In genomic region chr14:89618821-89619551, GRCh38 we compare ENCODE assay signal across 1 cellular context.
TF ChIP-seq lines count a peak whose summit lies in the region.

No MANE protein-coding gene starts in this region.

TF ChIP-seq in HepG2, 621 proteins besides CTCF, POLR2A, EP300 and RAD21 (continued from another document and continues in another):
- TF ChIP-seq MZF1 (CRISPR knock-in tag; IDR thresholded peaks at IDR 0.05; ENCODE audit: borderline replicate concordance) (no peak), EED (CRISPR knock-in tag; IDR thresholded peaks at IDR 0.05) (no peak), KDM5B (CRISPR knock-in tag; IDR thresholded peaks at IDR 0.05; ENCODE audit: borderline replicate concordance) (peak; percentile 53; the same call in 1 of the 2 replicates), ZNF12 (CRISPR knock-in tag; IDR thresholded peaks at IDR 0.05) (no peak), ELF3 (CRISPR knock-in tag; IDR thresholded peaks at IDR 0.05) (no peak; the same call in 1 of the 2 replicates), GMEB1 (CRISPR knock-in tag; IDR thresholded peaks at IDR 0.05; ENCODE audit: borderline replicate concordance) (no peak), DDIT3 (CRISPR knock-in tag; IDR thresholded peaks at IDR 0.05) (no peak), TOE1 (CRISPR knock-in tag; IDR thresholded peaks at IDR 0.05) (no peak), NFE2L2 (IDR thresholded peaks at IDR 0.05; ENCODE audit: low read length) (no peak), ZXDC (CRISPR knock-in tag; IDR thresholded peaks at IDR 0.05) (no peak), ZBTB14 (CRISPR knock-in tag; IDR thresholded peaks at IDR 0.05) (no peak), ZNF205 (CRISPR knock-in tag; IDR thresholded peaks at IDR 0.05) (no peak), ZBTB43 (CRISPR knock-in tag; conservative IDR thresholded peaks at IDR 0.05) (0 out of 2 replicates have a peak, but pooled peaks have one; percentile 51), CC2D1A (CRISPR knock-in tag; IDR thresholded peaks at IDR 0.05) (no peak), ZBTB7B (CRISPR knock-in tag; IDR thresholded peaks at IDR 0.05) (no peak), FLYWCH1 (CRISPR knock-in tag; IDR thresholded peaks at IDR 0.05) (peak; percentile 28; the same call in 1 of the 2 replicates), NR0B2 (CRISPR knock-in tag; IDR thresholded peaks at IDR 0.05) (no peak), JUNB (CRISPR knock-in tag; IDR thresholded peaks at IDR 0.05; ENCODE audit: borderline replicate concordance) (no peak), FOXO1 (CRISPR knock-in tag; IDR thresholded peaks at IDR 0.05) (peak; percentile 47; the same call in 1 of the 2 replicates), PREB (CRISPR knock-in tag; IDR thresholded peaks at IDR 0.05) (no peak), DMAP1 (CRISPR knock-in tag; IDR thresholded peaks at IDR 0.05) (peak; percentile 13; the same call in 1 of the 2 replicates), U2AF2 (IDR thresholded peaks at IDR 0.05; ENCODE audit: low read depth, low read length) (no peak), TCF12 (IDR thresholded peaks at IDR 0.05) (no peak), TCF12 (CRISPR knock-in tag; IDR thresholded peaks at IDR 0.05) (no peak), ZNF207 (IDR thresholded peaks at IDR 0.05; ENCODE audit: borderline replicate concordance) (no peak), BCL6 (CRISPR knock-in tag; IDR thresholded peaks at IDR 0.05) (0 out of 2 replicates have a peak, but pooled peaks have one; percentile 8), NFKBIZ (CRISPR knock-in tag; IDR thresholded peaks at IDR 0.05) (no peak), ZNF430 (CRISPR knock-in tag; IDR thresholded peaks at IDR 0.05) (peak; percentile 26; the same call in 1 of the 2 replicates), ZNF343 (CRISPR knock-in tag; IDR thresholded peaks at IDR 0.05) (no peak), HMGA1 (CRISPR knock-in tag; conservative IDR thresholded peaks at IDR 0.05) (no peak), ZNF607 (CRISPR knock-in tag; IDR thresholded peaks at IDR 0.05; ENCODE audit: borderline replicate concordance) (0 out of 2 replicates have a peak, but pooled peaks have one; percentile 52), HOXD1 (CRISPR knock-in tag; IDR thresholded peaks at IDR 0.05) (no peak), POLR2AphosphoS5 (IDR thresholded peaks at IDR 0.05; ENCODE audit: low read depth, low read length) (0 out of 2 replicates have a peak, but pooled peaks have one; percentile 27), CENPX (CRISPR knock-in tag; IDR thresholded peaks at IDR 0.05) (no peak), ZNF616 (CRISPR knock-in tag; IDR thresholded peaks at IDR 0.05; ENCODE audit: low read depth) (peak; percentile 64; the same call in 1 of the 2 replicates), TERF1 (CRISPR knock-in tag; IDR thresholded peaks at IDR 0.05) (no peak), SPEN (CRISPR knock-in tag; IDR thresholded peaks at IDR 0.05; ENCODE audit: low read depth) (peak; percentile 41; the same call in 1 of the 2 replicates), ZNF580 (CRISPR knock-in tag; IDR thresholded peaks at IDR 0.05; ENCODE audit: borderline replicate concordance, low read depth) (peak; percentile 39; the same call in 1 of the 2 replicates), EEA1 (CRISPR knock-in tag; IDR thresholded peaks at IDR 0.05; ENCODE audit: borderline replicate concordance) (peak; percentile 42; the same call in 1 of the 2 replicates), SP4 (CRISPR knock-in tag; IDR thresholded peaks at IDR 0.05) (peak; percentile 53; the same call in 1 of the 2 replicates), ZNF572 (CRISPR knock-in tag; IDR thresholded peaks at IDR 0.05) (no peak), ATM (IDR thresholded peaks at IDR 0.05; ENCODE audit: borderline replicate concordance) (no peak), CSRNP2 (CRISPR knock-in tag; conservative IDR thresholded peaks at IDR 0.05; ENCODE audit: low read depth) (no peak), ZFP82 (CRISPR knock-in tag; IDR thresholded peaks at IDR 0.05; ENCODE audit: borderline replicate concordance) (no peak), MAFF (IDR thresholded peaks at IDR 0.05; ENCODE audit: low read depth, low read length) (no peak), YEATS2 (CRISPR knock-in tag; IDR thresholded peaks at IDR 0.05; ENCODE audit: borderline replicate concordance) (no peak), ZNF383 (CRISPR knock-in tag; IDR thresholded peaks at IDR 0.05; ENCODE audit: borderline replicate concordance) (no peak), ZNF484 (CRISPR knock-in tag; IDR thresholded peaks at IDR 0.05; ENCODE audit: borderline replicate concordance, low read depth) (no peak), ZNF253 (CRISPR knock-in tag; IDR thresholded peaks at IDR 0.05; ENCODE audit: borderline replicate concordance) (no peak), ZNF800 (CRISPR knock-in tag; IDR thresholded peaks at IDR 0.05) (no peak), MAZ (IDR thresholded peaks at IDR 0.05; ENCODE audit: borderline replicate concordance, low read depth, low read length) (no peak), MAZ (CRISPR knock-in tag; IDR thresholded peaks at IDR 0.05; ENCODE audit: low read depth) (peak; percentile 76; the same call in 1 of the 2 replicates), GABPB1 (CRISPR knock-in tag; IDR thresholded peaks at IDR 0.05) (peak; percentile 49; the same call in 1 of the 2 replicates), ZNF703 (CRISPR knock-in tag; IDR thresholded peaks at IDR 0.05; ENCODE audit: borderline replicate concordance) (no peak)
